In genomic region chr13:43071824-43072223, GRCh38 we compare ENCODE assay signal across 21 cellular contexts. TPM values are rescaled to one million over a fixed set of nuclear protein-coding genes. Genes with fewer than 3 reads are reported as not detected.
A peak's percentile ranks its signal among the peaks of the same experiment; 100 is the strongest.
DNase-seq lines count a peak whose midpoint lies in the region; ATAC-seq, FAIRE-seq and TF ChIP-seq lines count a peak whose summit lies in the region.
"Had no signal": no experiment of that assay in that cellular context is flagged by ENCODE, and none has a peak within 500 bp of the region (broad histone marks: within the 10 kb centered on the region; RNA-seq: fewer than 3 reads in every experiment).

No MANE protein-coding gene starts in this region.

- H3K9me3 Mint-ChIP-seq in natural killer cell (no peaks in the 10 kb centered on the region), mesothelial cell of epicardium (peaks cover 8% of the 10 kb centered on the region)
- H3K9me3 Mint-ChIP-seq in natural killer cell treated with Interleukin-12 subunit alpha and Interleukin-12 subunit beta and Interleukin-15 and Interleukin-18, amount 100 ng/mL, for 72 hours, result no peaks in the 10 kb centered on the region
- no peaks in the 10 kb centered on the region for H3K9me3 Mint-ChIP-seq in effector memory CD8-positive, alpha-beta T cell
- H3K9me3 Mint-ChIP-seq: activated CD4-positive, alpha-beta T cell treated with anti-CD3 and anti-CD28 coated beads, Interleukin-2, amount 10 ng/mL, durations not matched to agents 7 days and 5 days; activated naive CD8-positive, alpha-beta T cell treated with anti-CD3 and anti-CD28 coated beads, Interleukin-2, amount 50 U/mL, for 24 hours; activated T-cell treated with anti-CD3 and anti-CD28 coated beads, Interleukin-2, amount 50 U/mL, for 4 hours had no signal

- peaks cover 0 to 26% (median 0%) of the 10 kb centered on the region in 3 donors for H3K36me3 ChIP-seq in esophagus squamous epithelium

- no peak for ATAC-seq in natural killer cell
- no peak for ATAC-seq in natural killer cell treated with Interleukin-12 subunit alpha and Interleukin-12 subunit beta and Interleukin-15 and Interleukin-18, amount 100 ng/mL, for 72 hours
- ATAC-seq in effector memory CD8-positive, alpha-beta T cell (replicated peaks), result no peak
- ATAC-seq: activated naive CD8-positive, alpha-beta T cell treated with anti-CD3 and anti-CD28 coated beads, Interleukin-2, amount 50 U/mL, for 24 hours; activated T-cell treated with anti-CD3 and anti-CD28 coated beads, Interleukin-2, amount 50 U/mL, for 4 hours; HepG2 had no signal

- no peak overlapping the region for H3K27ac ChIP-seq in esophagus squamous epithelium
- H3K27ac ChIP-seq: dorsolateral prefrontal cortex, SK-N-MC, tibial artery had no signal

- 89 to 100% methylated on average over 1 of the region's 1 CpG for WGBS in esophagus squamous epithelium, 2 donors

- no peak for TF ChIP-seq CTCF in natural killer cell (IDR thresholded peaks at IDR 0.05)
- no peak for TF ChIP-seq CTCF in mesothelial cell of epicardium (IDR thresholded peaks at IDR 0.05; ENCODE audit: unreplicated experiment)
- no peak for TF ChIP-seq CTCF in esophagus squamous epithelium (IDR thresholded peaks at IDR 0.05)

- no peak for FAIRE-seq in RCC 7860 (lab: Jason Lieb, UNC)
- FAIRE-seq: HepG2, small intestine had no signal

- DNase-seq in natural killer cell (no peak), mesothelial cell of epicardium (ENCODE audit: low spot score in 2 of 2, unreplicated experiment in 2 of 2) (no peak), pons (ENCODE audit: low spot score) (no peak), RCC 7860 (ENCODE audit: low spot score) (no peak), esophagus squamous epithelium (lab: John Stamatoyannopoulos, UW) (no peak)
- DNase-seq in natural killer cell treated with Interleukin-12 subunit alpha and Interleukin-12 subunit beta and Interleukin-15 and Interleukin-18, amount 100 ng/mL, for 72 hours (ENCODE audit: low spot score), result no peak
- no peak for DNase-seq in effector memory CD8-positive, alpha-beta T cell
- no peak for DNase-seq in activated CD4-positive, alpha-beta T cell treated with anti-CD3 and anti-CD28 coated beads for 1 hour
- DNase-seq: activated CD4-positive, alpha-beta T cell treated with anti-CD3 and anti-CD28 coated beads, Interleukin-2, amount 10 ng/mL, durations not matched to agents 7 days and 5 days; activated naive CD8-positive, alpha-beta T cell treated with anti-CD3 and anti-CD28 coated beads, Interleukin-2, amount 50 U/mL, for 24 hours; activated T-cell treated with anti-CD3 and anti-CD28 coated beads, Interleukin-2, amount 50 U/mL, for 4 hours; dorsolateral prefrontal cortex; glutamatergic neuron; HCEC 1CT; Kasumi-1; NCI-H1694 treated with DMSO at 0.1 percent for 48 hours; small intestine; stimulated activated CD4-positive, alpha-beta T cell treated with anti-CD3 and anti-CD28 coated beads, Interleukin-1b, Interleukin-23, amount 100 ng/mL, for 48 hours had no signal

- no peaks in the 10 kb centered on the region for H3K9me3 ChIP-seq in esophagus squamous epithelium
- H3K9me3 ChIP-seq: tibial artery had no signal

- H3K4me1 Mint-ChIP-seq in natural killer cell, result peaks cover 14 to 20% of the 10 kb centered on the region in 2 donors
- peaks cover 15 to 28% of the 10 kb centered on the region in 2 donors for H3K4me1 Mint-ChIP-seq in natural killer cell treated with Interleukin-12 subunit alpha and Interleukin-12 subunit beta and Interleukin-15 and Interleukin-18, amount 100 ng/mL, for 72 hours (ENCODE audit: low read depth in 2 of 2)
- peaks cover 6 to 16% of the 10 kb centered on the region in 2 donors for H3K4me1 Mint-ChIP-seq in effector memory CD8-positive, alpha-beta T cell (ENCODE audit: low read depth in 2 of 2)
- H3K4me1 Mint-ChIP-seq in mesothelial cell of epicardium, result peaks cover 48% of the 10 kb centered on the region

- H3K36me3 Mint-ChIP-seq in natural killer cell (no peaks in the 10 kb centered on the region), mesothelial cell of epicardium (peaks cover 40% of the 10 kb centered on the region)
- H3K36me3 Mint-ChIP-seq in natural killer cell treated with Interleukin-12 subunit alpha and Interleukin-12 subunit beta and Interleukin-15 and Interleukin-18, amount 100 ng/mL, for 72 hours, result peaks cover 6% of the 10 kb centered on the region
- H3K36me3 Mint-ChIP-seq in effector memory CD8-positive, alpha-beta T cell (ENCODE audit: insufficient read depth), result peaks cover 18% of the 10 kb centered on the region

- H3K27me3 Mint-ChIP-seq in natural killer cell (ENCODE audit: low read depth in 2 of 2) (no peaks in the 10 kb centered on the region), mesothelial cell of epicardium (ENCODE audit: low read depth) (no peaks in the 10 kb centered on the region)
- no peaks in the 10 kb centered on the region for H3K27me3 Mint-ChIP-seq in natural killer cell treated with Interleukin-12 subunit alpha and Interleukin-12 subunit beta and Interleukin-15 and Interleukin-18, amount 100 ng/mL, for 72 hours
- H3K27me3 Mint-ChIP-seq in effector memory CD8-positive, alpha-beta T cell, result no peaks in the 10 kb centered on the region
- H3K27me3 Mint-ChIP-seq: activated CD4-positive, alpha-beta T cell treated with anti-CD3 and anti-CD28 coated beads, Interleukin-2, amount 10 ng/mL, durations not matched to agents 7 days and 5 days; activated naive CD8-positive, alpha-beta T cell treated with anti-CD3 and anti-CD28 coated beads, Interleukin-2, amount 50 U/mL, for 24 hours had no signal

- no peaks in the 10 kb centered on the region for H3K27me3 ChIP-seq in esophagus squamous epithelium
- H3K27me3 ChIP-seq: dorsolateral prefrontal cortex, tibial artery had no signal

- H3K27ac Mint-ChIP-seq in natural killer cell (peak overlapping the region; percentile 33 to 49), mesothelial cell of epicardium (peak overlapping the region; percentile 91)
- no peak overlapping the region for H3K27ac Mint-ChIP-seq in natural killer cell treated with Interleukin-12 subunit alpha and Interleukin-12 subunit beta and Interleukin-15 and Interleukin-18, amount 100 ng/mL, for 72 hours
- H3K27ac Mint-ChIP-seq in effector memory CD8-positive, alpha-beta T cell, result peak overlapping the region; percentile 22 to 78
- H3K27ac Mint-ChIP-seq: activated CD4-positive, alpha-beta T cell treated with anti-CD3 and anti-CD28 coated beads, Interleukin-2, amount 10 ng/mL, durations not matched to agents 7 days and 5 days; activated naive CD8-positive, alpha-beta T cell treated with anti-CD3 and anti-CD28 coated beads, Interleukin-2, amount 50 U/mL, for 24 hours had no signal

- peaks cover 0 to 16% (median 0%) of the 10 kb centered on the region in 3 donors for H3K4me1 ChIP-seq in esophagus squamous epithelium
- H3K4me1 ChIP-seq: tibial artery had no signal

- intact Hi-C loops in natural killer cell (cut with micrococcal nuclease) (no loop called here), esophagus squamous epithelium (cut with DNase I) (no loop called here)

- TF ChIP-seq POLR2A in esophagus squamous epithelium (IDR thresholded peaks at IDR 0.05), result no peak

- H3K4me3 ChIP-seq in esophagus squamous epithelium, result no peak overlapping the region
- H3K4me3 ChIP-seq: dorsolateral prefrontal cortex, SK-N-MC, tibial artery had no signal

- H3K4me3 Mint-ChIP-seq in natural killer cell (no peak overlapping the region), mesothelial cell of epicardium (no peak overlapping the region)
- H3K4me3 Mint-ChIP-seq in natural killer cell treated with Interleukin-12 subunit alpha and Interleukin-12 subunit beta and Interleukin-15 and Interleukin-18, amount 100 ng/mL, for 72 hours, result no peak overlapping the region
- H3K4me3 Mint-ChIP-seq in effector memory CD8-positive, alpha-beta T cell, result no peak overlapping the region
- H3K4me3 Mint-ChIP-seq: activated CD4-positive, alpha-beta T cell treated with anti-CD3 and anti-CD28 coated beads, Interleukin-2, amount 10 ng/mL, durations not matched to agents 7 days and 5 days; activated naive CD8-positive, alpha-beta T cell treated with anti-CD3 and anti-CD28 coated beads, Interleukin-2, amount 50 U/mL, for 24 hours; activated T-cell treated with anti-CD3 and anti-CD28 coated beads, Interleukin-2, amount 50 U/mL, for 4 hours had no signal

RNA-seq across cellular contexts. Expression of gene DNAJC15, which starts 48.4 kb away (rescaled TPM):
- total RNA-seq in natural killer cell, result 1 to 10 TPM; 7.7 to 10.0 (median 8.3) TPM
- 10 to 100 TPM; 17.6 to 21.0 TPM for total RNA-seq in natural killer cell treated with Interleukin-12 subunit alpha and Interleukin-12 subunit beta and Interleukin-15 and Interleukin-18, amount 100 ng/mL, for 72 hours
- total RNA-seq in mesothelial cell of epicardium, result 31.6 to 35.9 TPM (median 32.5 TPM) in 3 replicates
- 10 to 100 TPM in 2 of 4 donors, 1 to 10 TPM in 2; 2.9 to 15.0 (median 9.0) TPM for total RNA-seq in esophagus squamous epithelium

Comparison
In these comparisons a context has a peak if more than half of its experiments do, and no peak if none do; other contexts are left out.
1. H3K27ac Mint-ChIP-seq: peak in natural killer cell (2 of 2), effector memory CD8-positive, alpha-beta T cell (2 of 2) and mesothelial cell of epicardium (single experiment); none in natural killer cell treated with Interleukin-12 subunit alpha and Interleukin-12 subunit beta and Interleukin-15 and Interleukin-18, amount 100 ng/mL, for 72 hours (0 of 2).